In the genomic region with DNA sequence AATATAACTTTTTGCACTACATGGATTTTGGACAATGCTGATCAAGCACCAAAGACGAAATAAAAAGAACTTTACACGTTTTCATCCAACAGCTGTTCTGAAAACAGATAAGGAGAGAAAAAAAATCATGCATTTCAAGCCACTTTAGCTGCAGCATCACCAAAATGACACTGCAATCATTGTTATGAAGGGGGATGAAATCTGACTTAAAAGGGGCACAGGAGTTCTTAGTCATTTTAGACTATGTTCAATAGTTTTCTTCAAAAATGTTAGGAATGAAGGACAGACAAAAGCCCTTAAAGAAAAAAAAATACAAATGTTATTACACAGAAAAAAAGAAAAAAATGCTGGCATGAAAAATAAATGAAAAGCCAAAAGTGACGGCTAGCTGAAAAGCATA, we compare ENCODE assay signal across 22 cellular contexts.
"Had no signal": no experiment of that assay in that cellular context is flagged by ENCODE, and none has a peak within 500 bp of the region (broad histone marks: within the 10 kb centered on the region; RNA-seq: fewer than 3 reads in every experiment).

No MANE protein-coding gene starts in this region.

- H3K27ac Mint-ChIP-seq: activated naive CD4-positive, alpha-beta T cell treated with anti-CD3 and anti-CD28 coated beads, Interleukin-2, amount 50 U/mL, for 24 hours; activated T-cell treated with anti-CD3 and anti-CD28 coated beads, Interleukin-2, amount 50 U/mL, for 72 hours; endodermal cell; mesothelial cell of epicardium; T-helper 1 cell treated with Interleukin-12 subunit alpha and Interleukin-12 subunit beta and Interleukin-4 antibody, amounts not matched to agents 30 μg/mL and 1 μg/mL, for 36 hours had no signal

- H3K9me3 Mint-ChIP-seq: activated naive CD4-positive, alpha-beta T cell treated with anti-CD3 and anti-CD28 coated beads, Interleukin-2, amount 50 U/mL, for 24 hours; activated T-cell treated with anti-CD3 and anti-CD28 coated beads, Interleukin-2, amount 50 U/mL, for 72 hours; endodermal cell; mesothelial cell of epicardium; natural killer cell treated with Interleukin-12 subunit alpha and Interleukin-12 subunit beta and Interleukin-15 and Interleukin-18, amount 100 ng/mL, for 72 hours; T-helper 1 cell treated with Interleukin-12 subunit alpha and Interleukin-12 subunit beta and Interleukin-4 antibody, amounts not matched to agents 30 μg/mL and 1 μg/mL, for 36 hours had no signal

- DNase-seq: activated CD4-positive, alpha-beta T cell treated with anti-CD3 and anti-CD28 coated beads for 1 hour; activated CD4-positive, alpha-beta T cell treated with anti-CD3 and anti-CD28 coated beads, Interleukin-2, amount 50 U/mL, for 4 hours; activated gamma-delta T cell; activated T-cell treated with anti-CD3 and anti-CD28 coated beads, Interleukin-2, amount 50 U/mL, for 72 hours; amniotic stem cell; body of pancreas; caudate nucleus; endodermal cell; gastrocnemius medialis; head of caudate nucleus; posterior cingulate gyrus; retina; stimulated activated naive CD8-positive, alpha-beta T cell treated with anti-CD3 and anti-CD28 coated beads, Interleukin-15, Interleukin-2, amounts not matched to agents 100 U/mL and 50 U/mL, for 24 hours; uterus had no signal

- H3K27me3 Mint-ChIP-seq: activated naive CD4-positive, alpha-beta T cell treated with anti-CD3 and anti-CD28 coated beads, Interleukin-2, amount 50 U/mL, for 24 hours; natural killer cell treated with Interleukin-12 subunit alpha and Interleukin-12 subunit beta and Interleukin-15 and Interleukin-18, amount 100 ng/mL, for 72 hours had no signal

- H3K4me1 ChIP-seq: body of pancreas, uterus had no signal

- H3K9me3 ChIP-seq: body of pancreas, gastrocnemius medialis, tibial nerve, uterus had no signal

- ATAC-seq: activated T-cell treated with anti-CD3 and anti-CD28 coated beads, Interleukin-2, amount 50 U/mL, for 72 hours; body of pancreas; gastrocnemius medialis; left lobe of liver; natural killer cell treated with Interleukin-12 subunit alpha and Interleukin-12 subunit beta and Interleukin-15 and Interleukin-18, amount 100 ng/mL, for 72 hours; stimulated activated naive CD8-positive, alpha-beta T cell treated with anti-CD3 and anti-CD28 coated beads, Interleukin-15, Interleukin-2, amounts not matched to agents 100 U/mL and 50 U/mL, for 24 hours had no signal

- H3K27me3 ChIP-seq: body of pancreas, gastrocnemius medialis, tibial nerve, uterus had no signal

- H3K27ac ChIP-seq: body of pancreas, epithelial cell of prostate, gastrocnemius medialis, tibial nerve, uterus, VCaP had no signal

- H3K4me3 Mint-ChIP-seq: activated naive CD4-positive, alpha-beta T cell treated with anti-CD3 and anti-CD28 coated beads, Interleukin-2, amount 50 U/mL, for 24 hours; activated T-cell treated with anti-CD3 and anti-CD28 coated beads, Interleukin-2, amount 50 U/mL, for 72 hours; endodermal cell; mesothelial cell of epicardium; natural killer cell treated with Interleukin-12 subunit alpha and Interleukin-12 subunit beta and Interleukin-15 and Interleukin-18, amount 100 ng/mL, for 72 hours; T-helper 1 cell treated with Interleukin-12 subunit alpha and Interleukin-12 subunit beta and Interleukin-4 antibody, amounts not matched to agents 30 μg/mL and 1 μg/mL, for 36 hours had no signal

- H3K4me3 ChIP-seq: body of pancreas, gastrocnemius medialis, tibial nerve, uterus had no signal

- H3K36me3 ChIP-seq: gastrocnemius medialis, uterus had no signal
